16 cellular contexts compared by ENCODE assay signal in genomic region chr3:157146664-157147082, GRCh38. TPM values are rescaled to one million over a fixed set of nuclear protein-coding genes. Genes with fewer than 3 reads are reported as not detected.
DNase-seq lines count a peak whose midpoint lies in the region; ATAC-seq, FAIRE-seq and TF ChIP-seq lines count a peak whose summit lies in the region.
"Had no signal": no experiment of that assay in that cellular context is flagged by ENCODE, and none has a peak within 500 bp of the region (broad histone marks: within the 10 kb centered on the region; RNA-seq: fewer than 3 reads in every experiment).

No MANE protein-coding gene starts in this region.

- no peak for TF ChIP-seq EP300 in K562 (IDR thresholded peaks at IDR 0.05; ENCODE audit: low read length)

- no peaks in the 10 kb centered on the region for H3K27me3 Mint-ChIP-seq in activated T-cell treated with anti-CD3 and anti-CD28 coated beads, Interleukin-2, amount 50 U/mL, for 72 hours (ENCODE audit: low read depth)

- in situ Hi-C loops in K562 (cut with MboI): loop anchor here (25.0 kb wide), 1 partner anchor 609 kb away; no protein-coding TSS in a partner anchor

- H3K79me2 ChIP-seq in KMS-11 (ENCODE audit: insufficient read depth, low read depth) (peaks cover 33% of the 10 kb centered on the region), K562 (ENCODE audit: control insufficient read depth, insufficient read depth, low read length) (peaks cover 6% of the 10 kb centered on the region; the same call in 2 of the 3 replicates)

- H3K36me3 ChIP-seq in KMS-11 (ENCODE audit: insufficient read depth) (peaks cover 49% of the 10 kb centered on the region; the same call in 1 of the 2 replicates), K562 (ENCODE audit: control insufficient read depth, insufficient read depth, low read length) (peaks cover 80% of the 10 kb centered on the region), neutrophil (peaks cover 100% of the 10 kb centered on the region)

- no peak overlapping the region for H3K4me3 ChIP-seq in KMS-11 (IDR thresholded peaks at IDR 0.05; ENCODE audit: insufficient read depth, low read depth, low read length)
- no peak overlapping the region for H3K4me3 ChIP-seq in K562
- H3K4me3 ChIP-seq in neutrophil (ENCODE audit: low read depth in 1 of 2, low read length in 1 of 2): no peak overlapping the region
- H3K4me3 ChIP-seq: mucosa of descending colon, ovary had no signal

- CTCF ChIA-PET in K562 (lab: Yijun Ruan, JAX; ENCODE audit: low intra/inter-chr PET ratio): no interaction called here

- H3K9me1 ChIP-seq in K562 (ENCODE audit: control insufficient read depth, insufficient read depth, low read length): no peaks in the 10 kb centered on the region

- peak; percentile 68; the same call in 1 of the 2 replicates for TF ChIP-seq POLR2A in K562 (conservative IDR thresholded peaks at IDR 0.05)

- H3K27ac ChIP-seq in KMS-11 (peak overlapping the region; percentile 16; the same call in 1 of the 2 replicates), K562 (ENCODE audit: extremely low read depth, low read depth, low read length) (no peak overlapping the region), neutrophil (peak overlapping the region; percentile 32)
- H3K27ac ChIP-seq: ovary had no signal

- H3K9ac ChIP-seq in KMS-11 (no peak overlapping the region), K562 (ENCODE audit: insufficient read depth in 1 of 2, low read depth in 2 of 2, low read length in 2 of 2) (no peak overlapping the region)

- H3K27ac Mint-ChIP-seq in activated T-cell treated with anti-CD3 and anti-CD28 coated beads, Interleukin-2, amount 50 U/mL, for 72 hours: peak overlapping the region; percentile 88

- FAIRE-seq in K562 (lab: Jason Lieb, UNC): no peak

- no peak overlapping the region for H2AFZ ChIP-seq in KMS-11 (ENCODE audit: low read depth)
- H2AFZ ChIP-seq in K562 (ENCODE audit: low read depth, low read length): no peak overlapping the region

- no peaks in the 10 kb centered on the region for H3K27me3 ChIP-seq in KMS-11 (ENCODE audit: insufficient read depth, low read depth)
- H3K27me3 ChIP-seq in K562 (ENCODE audit: control insufficient read depth in 2 of 2, insufficient read depth in 2 of 2, low read length in 2 of 2): no peaks in the 10 kb centered on the region
- no peaks in the 10 kb centered on the region for H3K27me3 ChIP-seq in neutrophil
- H3K27me3 ChIP-seq: ovary had no signal

- H3K4me1 ChIP-seq in KMS-11 (ENCODE audit: low read depth, poor library complexity, severe bottlenecking) (peaks cover 13% of the 10 kb centered on the region), K562 (replicated peaks in 1 of 2; ENCODE audit: control insufficient read depth in 2 of 2, insufficient read depth in 2 of 2, low read length in 2 of 2) (no peaks in the 10 kb centered on the region), neutrophil (ENCODE audit: control insufficient read depth in 1 of 2, insufficient read depth in 1 of 2, low read depth in 1 of 2, low read length in 1 of 2) (peaks cover 0 to 2% of the 10 kb centered on the region in 2 experiments)

- no peaks in the 10 kb centered on the region for H3K9me3 ChIP-seq in K562 (replicated peaks; ENCODE audit: control insufficient read depth, insufficient read depth, low read depth, low read length)
- H3K9me3 ChIP-seq in neutrophil: no peaks in the 10 kb centered on the region
- H3K9me3 ChIP-seq: mucosa of descending colon, ovary had no signal

- no peak for DNase-seq in activated T-cell treated with anti-CD3 and anti-CD28 coated beads, Interleukin-2, amount 50 U/mL, for 72 hours
- DNase-seq in activated T-cell treated with anti-CD3 and anti-CD28 coated beads, Interleukin-2, amount 50 U/mL, for 1 hour: no peak
- no peak for DNase-seq in K562 (ENCODE audit: extremely low read depth in 1 of 4, low spot score in 3 of 4)
- no peak for DNase-seq in central memory CD4-positive, alpha-beta T cell
- DNase-seq in posterior vena cava (ENCODE audit: low spot score): no peak
- DNase-seq: activated CD4-positive, alpha-beta T cell treated with anti-CD3 and anti-CD28 coated beads, Interleukin-2, amount 50 U/mL, for 1 hour; KG1; mucosa of descending colon; NCI-H146; ovary; SIG-M5; stimulated activated naive CD8-positive, alpha-beta T cell treated with anti-CD3 and anti-CD28 coated beads, Interleukin-15, Interleukin-2, amounts not matched to agents 100 U/mL and 50 U/mL, for 24 hours had no signal

- POLR2A ChIA-PET in K562 (lab: Yijun Ruan, JAX): interaction anchor here (0.6 to 5.5 kb wide), 10 partner anchors 9 to 685 kb away, joined by 3 to 38 read pairs (median 4); partner anchors contain the start of genes CCNL1 and TIPARP

- TF ChIP-seq CTCF in KMS-11 (conservative IDR thresholded peaks at IDR 0.05; ENCODE audit: low read depth, low read length): no peak
- no peak for TF ChIP-seq CTCF in K562 (IDR thresholded peaks at IDR 0.05 in 2 of 3, conservative IDR thresholded peaks at IDR 0.05 in 1 of 3; ENCODE audit: insufficient read depth in 2 of 3, low read depth in 1 of 3, low read length in 3 of 3)
- no peak for TF ChIP-seq CTCF in neutrophil (IDR thresholded peaks at IDR 0.05)

- H3K4me3 Mint-ChIP-seq in activated T-cell treated with anti-CD3 and anti-CD28 coated beads, Interleukin-2, amount 50 U/mL, for 72 hours: no peak overlapping the region

- BruUV-seq in K562 (replicated peaks; lab: Mats Ljungman, UMichigan): no TSS peak

- H3K4me2 ChIP-seq in KMS-11 (no peak overlapping the region), K562 (ENCODE audit: insufficient read depth, low read length) (no peak overlapping the region)

- no peak for TF ChIP-seq RAD21 in K562 (CRISPR knock-in tag; conservative IDR thresholded peaks at IDR 0.05 in 1 of 2, IDR thresholded peaks at IDR 0.05 in 1 of 2)

- H4K20me1 ChIP-seq in KMS-11 (ENCODE audit: insufficient read depth) (peaks cover 7% of the 10 kb centered on the region; the same call in 1 of the 2 replicates), K562 (replicated peaks; ENCODE audit: control insufficient read depth, insufficient read depth, low read length) (no peaks in the 10 kb centered on the region)

- intact Hi-C loops in K562 (cut with micrococcal nuclease) (no loop called here), posterior vena cava (cut with DNase I) (no loop called here)

- peaks cover 55% of the 10 kb centered on the region for H3K4me1 Mint-ChIP-seq in activated T-cell treated with anti-CD3 and anti-CD28 coated beads, Interleukin-2, amount 50 U/mL, for 72 hours (ENCODE audit: low read depth)

- H3K36me3 Mint-ChIP-seq in activated T-cell treated with anti-CD3 and anti-CD28 coated beads, Interleukin-2, amount 50 U/mL, for 72 hours (ENCODE audit: insufficient read depth in 2 of 2): peaks cover 14 to 59% of the 10 kb centered on the region in 2 donors

- no peaks in the 10 kb centered on the region for H3K9me3 Mint-ChIP-seq in activated T-cell treated with anti-CD3 and anti-CD28 coated beads, Interleukin-2, amount 50 U/mL, for 72 hours

- ATAC-seq in activated T-cell treated with anti-CD3 and anti-CD28 coated beads, Interleukin-2, amount 50 U/mL, for 72 hours (replicated peaks in 1 of 2): no peak
- ATAC-seq in K562 (peak; percentile 38), HG02610 (IDR thresholded peaks at IDR 0.05; ENCODE audit: unreplicated experiment) (no peak)
- ATAC-seq: esophagus mucosa; mucosa of descending colon; stimulated activated naive CD8-positive, alpha-beta T cell treated with anti-CD3 and anti-CD28 coated beads, Interleukin-15, Interleukin-2, amounts not matched to agents 100 U/mL and 50 U/mL, for 24 hours had no signal

TF ChIP-seq in K562, 482 proteins besides CTCF, POLR2A, EP300 and RAD21 (continues in another document):
- TF ChIP-seq ZNF780A (CRISPR knock-in tag; IDR thresholded peaks at IDR 0.05) (no peak), IFI16 (CRISPR knock-in tag; IDR thresholded peaks at IDR 0.05) (no peak), EWSR1 (IDR thresholded peaks at IDR 0.05; ENCODE audit: borderline replicate concordance, low read depth, partially characterized antibody) (no peak), CHD4 (IDR thresholded peaks at IDR 0.05; ENCODE audit: insufficient read depth, insufficient replicate concordance, low read depth, low read length, poor library complexity, severe bottlenecking) (no peak), MTA3 (IDR thresholded peaks at IDR 0.05; ENCODE audit: borderline replicate concordance) (no peak)

RNA-seq across cellular contexts. Expression of gene CCNL1, which starts 13.3 kb away (rescaled TPM):
- total RNA-seq in activated T-cell treated with anti-CD3 and anti-CD28 coated beads, Interleukin-2, amount 50 U/mL, for 72 hours: 100 to 1,000 TPM; 248 to 315 TPM
- total RNA-seq in K562 (2011; cell fraction: chromatin; rRNA removed; ENCODE audit: low replicate concordance): 412 and 933 TPM in 2 replicates
- 305 and 368 TPM in 2 replicates for total RNA-seq in K562 (2011; cell fraction: nucleolus; rRNA removed)
- total RNA-seq in K562 (2011; cell fraction: nucleoplasm; rRNA removed): 399 and 401 TPM in 2 replicates
- total RNA-seq in K562 (2014; rRNA removed) (132 and 172 TPM in 2 replicates), K562 (2014; rRNA removed; fragmentation: Illumina TruSeq; extraction: Trizol) (124 and 133 TPM in 2 replicates), K562 (2015; rRNA removed; fragmentation: Illumina TruSeq; extraction: Trizol) (153 and 161 TPM in 2 replicates), K562 (2021) (112 and 126 TPM in 2 replicates), posterior vena cava (100 to 1,000 TPM in 1 of 2 donors, 10 to 100 TPM in 1; 84.5 to 125 TPM)
- polyA plus RNA-seq in K562 (2011; rRNA removed) (186 and 201 TPM in 2 replicates), K562 (2014; fragmentation: Illumina TruSeq; extraction: Trizol) (77.7 and 107 TPM in 2 replicates), K562 (2014; fragmentation: Nextera tagmentation; extraction: Ambion mirVana) (10 to 100 TPM; 16.1 to 32.4 TPM), K562 (2014; rRNA removed) (134 and 154 TPM in 2 replicates)
- 57.8 and 58.8 TPM in 2 replicates for polyA plus RNA-seq in K562 (2011; cell fraction: cytosol; rRNA removed)
- 1,501 and 1,632 TPM in 2 replicates for polyA plus RNA-seq in K562 (2011; cell fraction: nucleus; rRNA removed)
- 70.5 and 112 TPM in 2 replicates for polyA plus RNA-seq in K562 (2012)
- 210 and 248 TPM in 2 replicates for polyA minus RNA-seq in K562 (2011; rRNA and poly(A)+ RNA removed)
- 78.9 and 112 TPM in 2 replicates for polyA minus RNA-seq in K562 (2011; cell fraction: cytosol; rRNA and poly(A)+ RNA removed)
- 962 and 1,250 TPM in 2 replicates for polyA minus RNA-seq in K562 (2011; cell fraction: nucleus; rRNA and poly(A)+ RNA removed)
